ENCODE assay signal across 21 cellular contexts in the genomic region with DNA sequence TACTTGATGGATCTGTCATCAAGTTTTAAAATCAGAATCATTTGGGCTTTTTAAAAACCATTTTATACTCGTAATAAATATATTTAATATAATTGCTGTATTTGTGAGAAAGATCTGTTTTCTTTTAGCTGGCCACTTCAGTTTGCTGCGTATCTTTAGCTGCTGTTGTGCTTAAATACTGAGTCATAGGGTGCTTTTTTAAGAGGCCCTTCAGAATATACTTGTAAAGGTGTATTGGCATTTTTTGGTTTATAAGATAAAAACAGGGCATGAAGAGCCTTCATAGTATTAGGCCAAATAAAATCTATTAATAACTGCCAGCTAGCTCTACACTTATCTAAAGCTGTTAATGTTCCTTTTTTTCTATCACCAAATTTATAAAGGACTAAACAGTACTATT. TPM values are rescaled to one million over a fixed set of nuclear protein-coding genes. Genes with fewer than 3 reads are reported as not detected.
DNase-seq lines count a peak whose midpoint lies in the region; ATAC-seq and TF ChIP-seq lines count a peak whose summit lies in the region.
"Had no signal": no experiment of that assay in that cellular context is flagged by ENCODE, and none has a peak within 500 bp of the region (broad histone marks: within the 10 kb centered on the region; RNA-seq: fewer than 3 reads in every experiment).

No MANE protein-coding gene starts in this region.

- 100% methylated on average over 2 of the region's 2 CpGs for WGBS in mammary epithelial cell (ENCODE audit: low coverage, missing lambda C conversion rate)

- no peaks in the 10 kb centered on the region for H3K9me3 ChIP-seq in mammary epithelial cell (replicated peaks; ENCODE audit: insufficient read depth, low read length)
- H3K9me3 ChIP-seq in left lung: no peaks in the 10 kb centered on the region
- H3K9me3 ChIP-seq in thoracic aorta: no peaks in the 10 kb centered on the region
- H3K9me3 ChIP-seq in MG63: no peaks in the 10 kb centered on the region
- H3K9me3 ChIP-seq: tibial nerve had no signal

- peaks cover 90% of the 10 kb centered on the region for H3K36me3 Mint-ChIP-seq in MCF 10A (ENCODE audit: insufficient read depth, unreplicated experiment)
- H3K36me3 Mint-ChIP-seq in IgD-negative memory B cell: peaks cover 6% of the 10 kb centered on the region

- BruUV-seq in MCF 10A (replicated peaks; lab: Mats Ljungman, UMichigan): no TSS peak
- BruUV-seq in mammary epithelial cell (replicated peaks; lab: Mats Ljungman, UMichigan): no TSS peak

- H3K9ac ChIP-seq in mammary epithelial cell (ENCODE audit: insufficient read depth, low read length): no peak overlapping the region

- H3K4me3 ChIP-seq in mammary epithelial cell (replicated peaks in 1 of 3; ENCODE audit: insufficient read depth in 1 of 3, low read depth in 2 of 3, low read length in 3 of 3): no peak overlapping the region
- no peak overlapping the region for H3K4me3 ChIP-seq in left lung
- H3K4me3 ChIP-seq in thoracic aorta: no peak overlapping the region
- no peak overlapping the region for H3K4me3 ChIP-seq in MG63
- H3K4me3 ChIP-seq: dorsolateral prefrontal cortex, tibial nerve had no signal

- dilution Hi-C loops in mammary epithelial cell (cut with HindIII; ENCODE audit: low sequenced_read_pairs): no loop called here

- intact Hi-C loops in MCF 10A (cut with micrococcal nuclease) (no loop called here), mammary epithelial cell (cut with micrococcal nuclease) (no loop called here), left lung (cut with DNase I) (no loop called here)

- DNase-seq in MCF 10A (ENCODE audit: unreplicated experiment) (no peak), mammary epithelial cell (no peak), left lung (no peak), thoracic aorta (ENCODE audit: low spot score) (no peak), mucosa of gallbladder (ENCODE audit: low spot score) (no peak), UCSD-AML1 (lab: John Stamatoyannopoulos, UW; ENCODE audit: unreplicated experiment) (no peak), MG63 (no peak)
- DNase-seq: activated CD4-positive, CD25-positive, alpha-beta regulatory T cell treated with anti-CD3 and anti-CD28 coated beads, Interleukin-2, amount 50 U/mL, for 72 hours; amygdala; dorsolateral prefrontal cortex; foreskin fibroblast; H7; hypothalamus; KG1; mesendoderm; NCI-H1930; stimulated activated naive B cell treated with anti-CD40 and anti-IgM and Interleukin-4, amounts not matched to agents 10 μg/mL and 1 μg/mL and 100 μg/mL, for 72 hours; T-helper 9 cell had no signal

- H3K27me3 Mint-ChIP-seq in MCF 10A (ENCODE audit: insufficient read depth, unreplicated experiment): no peaks in the 10 kb centered on the region
- no peaks in the 10 kb centered on the region for H3K27me3 Mint-ChIP-seq in IgD-negative memory B cell
- H3K27me3 Mint-ChIP-seq: stimulated activated naive B cell treated with anti-CD40 and anti-IgM and Interleukin-4, amounts not matched to agents 10 μg/mL and 1 μg/mL and 100 μg/mL, for 72 hours had no signal

- CTCF ChIA-PET in MCF 10A (lab: Yijun Ruan, JAX): interaction anchor here (4.0 kb wide), 1 partner anchor 44 kb away, joined by 19 read pairs; the partner anchor contains the start of gene STK17A
- CTCF ChIA-PET in mammary epithelial cell (lab: Charles Lee; ENCODE audit: low non-redundant PET): no interaction called here

- POLR2A ChIA-PET in MCF 10A (lab: Yijun Ruan, JAX): interaction anchor here (0.6 to 2.0 kb wide), 6 partner anchors 9 to 980 kb away, joined by 3 to 13 read pairs (median 4); partner anchors contain the start of gene OGDH

- H3K27ac Mint-ChIP-seq in MCF 10A (ENCODE audit: low read depth, unreplicated experiment) (peak overlapping the region; percentile 15), IgD-negative memory B cell (peak overlapping the region in 2 of 3 donors; percentile 61 to 72)

- H3K27me3 ChIP-seq in mammary epithelial cell (ENCODE audit: insufficient read depth, low read length) (no peaks in the 10 kb centered on the region), left lung (no peaks in the 10 kb centered on the region), thoracic aorta (replicated peaks; ENCODE audit: insufficient read depth) (no peaks in the 10 kb centered on the region), MG63 (no peaks in the 10 kb centered on the region)
- H3K27me3 ChIP-seq: dorsolateral prefrontal cortex, tibial nerve had no signal

- H3K4me1 Mint-ChIP-seq in MCF 10A (ENCODE audit: insufficient read depth, unreplicated experiment): peaks cover 21% of the 10 kb centered on the region
- H3K4me1 Mint-ChIP-seq in IgD-negative memory B cell: peaks cover 66 to 73% (median 71%) of the 10 kb centered on the region in 3 donors

- in situ Hi-C loops in mammary epithelial cell (cut with MboI; ENCODE audit: low sequenced_read_pairs in 2 of 2): no loop called here

- no peak overlapping the region for H2AFZ ChIP-seq in mammary epithelial cell (ENCODE audit: low read depth, low read length)

- TF ChIP-seq CTCF in MCF 10A (IDR thresholded peaks at IDR 0.05; ENCODE audit: unreplicated experiment): no peak
- TF ChIP-seq CTCF in mammary epithelial cell (conservative IDR thresholded peaks at IDR 0.05 in 1 of 2, IDR thresholded peaks at IDR 0.05 in 1 of 2; ENCODE audit: extremely low read depth in 1 of 2, insufficient read depth in 1 of 2, low read depth in 1 of 2, low read length in 2 of 2): no peak
- TF ChIP-seq CTCF in left lung (IDR thresholded peaks at IDR 0.05): no peak
- TF ChIP-seq CTCF in thoracic aorta (IDR thresholded peaks at IDR 0.05): no peak

- H3K4me1 ChIP-seq in mammary epithelial cell (ENCODE audit: insufficient read depth, low read length) (no peaks in the 10 kb centered on the region), left lung (peaks cover 0 to 13% of the 10 kb centered on the region in 2 donors), thoracic aorta (ENCODE audit: control insufficient read depth in 1 of 2, low read depth in 2 of 2) (peaks cover 31 to 64% of the 10 kb centered on the region in 2 donors)

- ATAC-seq in left lung (peak; percentile 74), thoracic aorta (ENCODE audit: insufficient number of reproducible peaks, low FRiP score, low read depth) (no peak)

- H4K20me1 ChIP-seq in mammary epithelial cell (ENCODE audit: insufficient read depth, low read length): no peaks in the 10 kb centered on the region

- H3K36me3 ChIP-seq in mammary epithelial cell (ENCODE audit: insufficient read depth, low read length) (peaks cover 47% of the 10 kb centered on the region), left lung (peaks cover 0 to 73% of the 10 kb centered on the region in 2 donors), thoracic aorta (no peaks in the 10 kb centered on the region), MG63 (peaks cover 90% of the 10 kb centered on the region)

- H3K4me3 Mint-ChIP-seq in MCF 10A (ENCODE audit: unreplicated experiment): no peak overlapping the region
- H3K4me3 Mint-ChIP-seq in IgD-negative memory B cell: peak overlapping the region in 1 of 4 donors; percentile 14
- H3K4me3 Mint-ChIP-seq: CD14-positive monocyte; stimulated activated naive B cell treated with anti-CD40 and anti-IgM and Interleukin-4, amounts not matched to agents 10 μg/mL and 1 μg/mL and 100 μg/mL, for 72 hours had no signal

- no peak overlapping the region for H3K27ac ChIP-seq in mammary epithelial cell (ENCODE audit: insufficient read depth, low read depth, low read length)
- H3K27ac ChIP-seq in left lung: peak overlapping the region; percentile 21 to 59
- peak overlapping the region; percentile 41 to 57 for H3K27ac ChIP-seq in thoracic aorta
- H3K27ac ChIP-seq: dorsolateral prefrontal cortex, tibial nerve had no signal

- no peak overlapping the region for H3K4me2 ChIP-seq in mammary epithelial cell (ENCODE audit: insufficient read depth, low read depth, low read length)

- H3K9me3 Mint-ChIP-seq in MCF 10A (ENCODE audit: unreplicated experiment): no peaks in the 10 kb centered on the region
- no peaks in the 10 kb centered on the region for H3K9me3 Mint-ChIP-seq in IgD-negative memory B cell
- H3K9me3 Mint-ChIP-seq: CD14-positive monocyte; stimulated activated naive B cell treated with anti-CD40 and anti-IgM and Interleukin-4, amounts not matched to agents 10 μg/mL and 1 μg/mL and 100 μg/mL, for 72 hours had no signal

- H3K79me2 ChIP-seq in mammary epithelial cell (ENCODE audit: insufficient read depth, low read length): peaks cover 93% of the 10 kb centered on the region

RNA-seq across cellular contexts. Expression of gene STK17A, which starts 43.8 kb away (rescaled TPM):
- total RNA-seq in MCF 10A (2022) (27.2 and 51.6 TPM in 2 replicates), mammary epithelial cell (100 to 1,000 TPM; 109 to 140 TPM), left lung (10 to 100 TPM; 34.9 to 38.4 TPM), thoracic aorta (10 to 100 TPM; 42.4 to 55.5 TPM), mucosa of gallbladder (16.1 TPM)
- polyA plus RNA-seq in mammary epithelial cell (40.9 TPM), IgD-negative memory B cell (175 TPM)
- 27.2 TPM for polyA minus RNA-seq in mammary epithelial cell
- total RNA-seq in MG63 (2014; rRNA removed; shearing (Covaris generic); ENCODE audit: low replicate concordance): 74.9 and 111 TPM in 2 replicates
